Comparison of ENCODE assay signal across 8 cellular contexts in the genomic region with DNA sequence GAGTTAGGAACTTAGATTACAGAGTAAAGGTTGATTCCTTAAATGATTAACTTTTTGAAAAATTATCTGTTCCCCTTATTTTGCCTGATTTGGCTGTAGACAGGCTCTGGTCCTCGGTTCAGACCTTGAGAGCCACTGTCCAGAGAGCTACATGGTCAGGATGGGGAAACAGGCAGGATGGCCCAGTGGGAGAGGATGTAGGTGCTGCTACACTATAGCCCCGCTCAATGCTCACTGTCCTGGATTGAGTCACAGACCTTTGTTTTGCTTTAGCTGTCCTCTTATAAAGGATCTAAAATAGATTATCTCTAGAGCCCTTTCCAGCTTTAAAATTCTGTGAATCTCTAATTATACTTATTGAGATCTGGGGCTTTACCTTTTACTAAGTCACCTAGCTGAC. TPM values are rescaled to one million over a fixed set of nuclear protein-coding genes. Genes with fewer than 3 reads are reported as not detected.
DNase-seq lines count a peak whose midpoint lies in the region; ATAC-seq, FAIRE-seq and TF ChIP-seq lines count a peak whose summit lies in the region.

No MANE protein-coding gene starts in this region.

- peaks cover 6% of the 10 kb centered on the region for H3K36me3 Mint-ChIP-seq in GM23338 (ENCODE audit: low read depth)
- no peaks in the 10 kb centered on the region for H3K36me3 Mint-ChIP-seq in activated T-helper 17 cell treated with anti-CD3 and anti-CD28 coated beads, Interleukin-2, amount 50 U/mL, for 72 hours (ENCODE audit: low read depth)

- CTCF ChIA-PET in A549 (lab: Yijun Ruan, JAX) = no interaction called here

- H3K4me1 ChIP-seq in A549 (peaks cover 16% of the 10 kb centered on the region; the same call in 2 of the 3 replicates), GM23338 (ENCODE audit: insufficient read depth) (peaks cover 29% of the 10 kb centered on the region), kidney (ENCODE audit: control insufficient read depth in 1 of 2, insufficient read depth in 1 of 2, low read depth in 1 of 2, low read length in 2 of 2) (peaks cover 4 to 7% of the 10 kb centered on the region in 2 donors), thoracic aorta (ENCODE audit: control insufficient read depth in 1 of 2, low read depth in 2 of 2) (peaks cover 18 to 34% of the 10 kb centered on the region in 2 donors)

- no peak for ATAC-seq in A549
- peak; percentile 6; the same call in 1 of the 3 replicates for ATAC-seq in GM23338
- peak; percentile 6 for ATAC-seq in activated T-helper 17 cell treated with anti-CD3 and anti-CD28 coated beads, Interleukin-2, amount 50 U/mL, for 72 hours (replicated peaks)
- no peak for ATAC-seq in thoracic aorta (ENCODE audit: insufficient number of reproducible peaks, low FRiP score, low read depth)
- ATAC-seq in GM19023 (IDR thresholded peaks at IDR 0.05; ENCODE audit: unreplicated experiment) = no peak

- TF ChIP-seq CTCF in A549 (IDR thresholded peaks at IDR 0.05) = no peak
- TF ChIP-seq CTCF in GM23338 (conservative IDR thresholded peaks at IDR 0.05; ENCODE audit: low read depth in 2 of 2) = no peak
- no peak for TF ChIP-seq CTCF in kidney (IDR thresholded peaks at IDR 0.05; ENCODE audit: borderline replicate concordance, extremely low read depth, insufficient read depth)
- TF ChIP-seq CTCF in thoracic aorta (IDR thresholded peaks at IDR 0.05) = no peak

- TF ChIP-seq POLR2A in A549 (IDR thresholded peaks at IDR 0.05; ENCODE audit: low read length) = no peak

- H3K27ac Mint-ChIP-seq in GM23338 = peak overlapping the region; percentile 96; the same call in 1 of the 2 replicates
- H3K27ac Mint-ChIP-seq in activated T-helper 17 cell treated with anti-CD3 and anti-CD28 coated beads, Interleukin-2, amount 50 U/mL, for 72 hours = peak overlapping the region; percentile 90

- 65% methylated on average over 2 of the region's 2 CpGs for WGBS in A549 (ENCODE audit: missing lambda C conversion rate)

- no peaks in the 10 kb centered on the region for H3K27me3 Mint-ChIP-seq in GM23338 (ENCODE audit: insufficient read depth, low read depth, poor library complexity)
- H3K27me3 Mint-ChIP-seq in activated T-helper 17 cell treated with anti-CD3 and anti-CD28 coated beads, Interleukin-2, amount 50 U/mL, for 72 hours = no peaks in the 10 kb centered on the region

- H3K36me3 ChIP-seq in GM23338 (ENCODE audit: insufficient read depth) (no peaks in the 10 kb centered on the region), kidney (ENCODE audit: control insufficient read depth in 1 of 2, insufficient read depth in 2 of 2, low read length in 2 of 2) (no peaks in the 10 kb centered on the region), thoracic aorta (no peaks in the 10 kb centered on the region)

- FAIRE-seq in A549 (lab: Jason Lieb, UNC) = no peak
- FAIRE-seq in kidney (lab: Jason Lieb, UNC) = no peak

- peak overlapping the region; percentile 84; the same call in 1 of the 2 replicates for H2AFZ ChIP-seq in GM23338

- H3K4me1 Mint-ChIP-seq in GM23338 = peaks cover 20% of the 10 kb centered on the region
- H3K4me1 Mint-ChIP-seq in activated T-helper 17 cell treated with anti-CD3 and anti-CD28 coated beads, Interleukin-2, amount 50 U/mL, for 72 hours = peaks cover 17% of the 10 kb centered on the region

- no peak for DNase-seq in A549 (ENCODE audit: low read depth in 1 of 2, low spot score in 1 of 2)
- DNase-seq in GM23338 (ENCODE audit: low spot score) = no peak
- DNase-seq in kidney = no peak
- no peak for DNase-seq in thoracic aorta (ENCODE audit: low spot score)
- DNase-seq in SKM-1 treated with dmso at 0.1 percent for 144 hours (lab: John Stamatoyannopoulos, UW; ENCODE audit: unreplicated experiment) = no peak
- DNase-seq in activated CD4-positive, CD25-positive, alpha-beta regulatory T cell treated with anti-CD3 and anti-CD28 coated beads, Interleukin-2, amount 50 U/mL, for 72 hours = no peak

- H3K79me2 ChIP-seq in GM23338 (replicated peaks; ENCODE audit: insufficient read depth) = peaks cover 36% of the 10 kb centered on the region

- H3K4me3 Mint-ChIP-seq in GM23338 = peak overlapping the region; percentile 92
- H3K4me3 Mint-ChIP-seq in activated T-helper 17 cell treated with anti-CD3 and anti-CD28 coated beads, Interleukin-2, amount 50 U/mL, for 72 hours = peak overlapping the region; percentile 81

- H4K20me1 ChIP-seq in GM23338 (replicated peaks; ENCODE audit: insufficient read depth) = peaks cover 6% of the 10 kb centered on the region; the same call in 1 of the 2 replicates

- no peaks in the 10 kb centered on the region for H3K9me3 Mint-ChIP-seq in GM23338
- no peaks in the 10 kb centered on the region for H3K9me3 Mint-ChIP-seq in activated T-helper 17 cell treated with anti-CD3 and anti-CD28 coated beads, Interleukin-2, amount 50 U/mL, for 72 hours

- H3F3A ChIP-seq in GM23338 (replicated peaks; ENCODE audit: low read depth) = no peaks in the 10 kb centered on the region

- peak overlapping the region in 1 of 2 donors; percentile 92 for H3K9ac ChIP-seq in kidney (ENCODE audit: low read length in 2 of 2)

- peak overlapping the region; percentile 78 for H3K4me3 ChIP-seq in A549
- peak overlapping the region; percentile 63 for H3K4me3 ChIP-seq in GM23338
- peak overlapping the region; percentile 79 to 98 for H3K4me3 ChIP-seq in kidney (ENCODE audit: low read length in 2 of 2)
- peak overlapping the region; percentile 87 for H3K4me3 ChIP-seq in thoracic aorta

- no peak for TF ChIP-seq RAD21 in A549 (conservative IDR thresholded peaks at IDR 0.05 in 1 of 2, IDR thresholded peaks at IDR 0.05 in 1 of 2)

- POLR2A ChIA-PET in A549 (lab: Yijun Ruan, JAX) = interaction anchor here (3.0 kb wide), 1 partner anchor 81 kb away, joined by 69 read pairs; a partner anchor contains a TSS

- intact Hi-C loops in kidney (cut with DNase I) = no loop called here

- peak overlapping the region; percentile 98 to 100; a peak in 5 of 6 replicates for H3K27ac ChIP-seq in A549
- peak overlapping the region; percentile 94 for H3K27ac ChIP-seq in GM23338 (ENCODE audit: low read depth)
- peak overlapping the region in 1 of 2 donors; percentile 95 for H3K27ac ChIP-seq in kidney (ENCODE audit: low read depth in 2 of 2, low read length in 2 of 2)
- H3K27ac ChIP-seq in thoracic aorta = peak overlapping the region; percentile 90 to 94

- no peak for TF ChIP-seq EP300 in A549 (IDR thresholded peaks at IDR 0.05)

- H3K4me2 ChIP-seq in A549 (peak overlapping the region; percentile 94), GM23338 (peak overlapping the region; percentile 78)

- H3K9me3 ChIP-seq in A549 = no peaks in the 10 kb centered on the region
- no peaks in the 10 kb centered on the region for H3K9me3 ChIP-seq in kidney (ENCODE audit: control insufficient read depth in 1 of 2, low read length in 2 of 2)
- no peaks in the 10 kb centered on the region for H3K9me3 ChIP-seq in thoracic aorta

- no peaks in the 10 kb centered on the region for H3K9me2 ChIP-seq in GM23338 (ENCODE audit: insufficient read depth)

- H3K27me3 ChIP-seq in GM23338 (ENCODE audit: insufficient read depth) = no peaks in the 10 kb centered on the region
- H3K27me3 ChIP-seq in thoracic aorta (replicated peaks; ENCODE audit: insufficient read depth) = no peaks in the 10 kb centered on the region

TF ChIP-seq in A549, 52 proteins besides CTCF, POLR2A, EP300 and RAD21:
- no peak for TF ChIP-seq SMC3 (IDR thresholded peaks at IDR 0.05)
- TF ChIP-seq POLR2AphosphoS2 (conservative IDR thresholded peaks at IDR 0.05; ENCODE audit: low read length) = no peak
- TF ChIP-seq ZSCAN20 (CRISPR knock-in tag; IDR thresholded peaks at IDR 0.05) = no peak
- no peak for TF ChIP-seq MYC (IDR thresholded peaks at IDR 0.05; ENCODE audit: borderline replicate concordance, low read length)
- no peak for TF ChIP-seq HOXB13 (CRISPR knock-in tag; IDR thresholded peaks at IDR 0.05; ENCODE audit: low read depth)
- no peak for TF ChIP-seq FOSL2 (IDR thresholded peaks at IDR 0.05)
- no peak for TF ChIP-seq FOSL2 (CRISPR knock-in tag; IDR thresholded peaks at IDR 0.05)

TF ChIP-seq in GM23338, 12 proteins besides CTCF, POLR2A, EP300 and RAD21 (continues in another document):
- TF ChIP-seq, protein P1, sequence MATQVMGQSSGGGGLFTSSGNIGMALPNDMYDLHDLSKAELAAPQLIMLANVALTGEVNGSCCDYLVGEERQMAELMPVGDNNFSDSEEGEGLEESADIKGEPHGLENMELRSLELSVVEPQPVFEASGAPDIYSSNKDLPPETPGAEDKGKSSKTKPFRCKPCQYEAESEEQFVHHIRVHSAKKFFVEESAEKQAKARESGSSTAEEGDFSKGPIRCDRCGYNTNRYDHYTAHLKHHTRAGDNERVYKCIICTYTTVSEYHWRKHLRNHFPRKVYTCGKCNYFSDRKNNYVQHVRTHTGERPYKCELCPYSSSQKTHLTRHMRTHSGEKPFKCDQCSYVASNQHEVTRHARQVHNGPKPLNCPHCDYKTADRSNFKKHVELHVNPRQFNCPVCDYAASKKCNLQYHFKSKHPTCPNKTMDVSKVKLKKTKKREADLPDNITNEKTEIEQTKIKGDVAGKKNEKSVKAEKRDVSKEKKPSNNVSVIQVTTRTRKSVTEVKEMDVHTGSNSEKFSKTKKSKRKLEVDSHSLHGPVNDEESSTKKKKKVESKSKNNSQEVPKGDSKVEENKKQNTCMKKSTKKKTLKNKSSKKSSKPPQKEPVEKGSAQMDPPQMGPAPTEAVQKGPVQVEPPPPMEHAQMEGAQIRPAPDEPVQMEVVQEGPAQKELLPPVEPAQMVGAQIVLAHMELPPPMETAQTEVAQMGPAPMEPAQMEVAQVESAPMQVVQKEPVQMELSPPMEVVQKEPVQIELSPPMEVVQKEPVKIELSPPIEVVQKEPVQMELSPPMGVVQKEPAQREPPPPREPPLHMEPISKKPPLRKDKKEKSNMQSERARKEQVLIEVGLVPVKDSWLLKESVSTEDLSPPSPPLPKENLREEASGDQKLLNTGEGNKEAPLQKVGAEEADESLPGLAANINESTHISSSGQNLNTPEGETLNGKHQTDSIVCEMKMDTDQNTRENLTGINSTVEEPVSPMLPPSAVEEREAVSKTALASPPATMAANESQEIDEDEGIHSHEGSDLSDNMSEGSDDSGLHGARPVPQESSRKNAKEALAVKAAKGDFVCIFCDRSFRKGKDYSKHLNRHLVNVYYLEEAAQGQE (IDR thresholded peaks at IDR 0.05; ENCODE audit: unreplicated experiment) = no peak
- TF ChIP-seq NANOG (IDR thresholded peaks at IDR 0.05; ENCODE audit: borderline replicate concordance) = no peak
- no peak for TF ChIP-seq JUNB (IDR thresholded peaks at IDR 0.05; ENCODE audit: unreplicated experiment)

RNA-seq across cellular contexts. Expression of a gene that starts 1.3 kb away (rescaled TPM):
- polyA plus RNA-seq in A549 (2011; rRNA removed) (8.5 and 10.4 TPM in 2 replicates), A549 (2017; fragmentation: RNase III; extraction: RNeasy Plus Mini Kit Qiagen cat#74134 plus additional on column Dnase treatment) (7.7 to 8.3 TPM (median 8.0 TPM) in 3 replicates), GM23338 (2016; fragmentation: Nextera tagmentation; extraction: Ambion mirVana) (6.5 and 6.7 TPM in 2 replicates), kidney (ENCODE audit: insufficient read depth, low read depth, low replicate concordance) (2.5 TPM)
- 1.9 and 2.1 TPM in 2 replicates for polyA plus RNA-seq in A549 (2012; cell fraction: cytosol; rRNA removed)
- 1.5 and 2.5 TPM in 2 replicates for polyA plus RNA-seq in A549 (2012; cell fraction: nucleus; rRNA removed)
- 6.1 and 7.2 TPM in 2 replicates for polyA minus RNA-seq in A549 (2011; rRNA and poly(A)+ RNA removed)
- total RNA-seq in GM23338 (2014; rRNA removed; shearing (Covaris generic)) = 21.3 and 25.4 TPM in 2 replicates
- total RNA-seq in activated T-helper 17 cell treated with anti-CD3 and anti-CD28 coated beads, Interleukin-2, amount 50 U/mL, for 72 hours = 1 to 10 TPM; 3.6 to 4.8 TPM
- total RNA-seq in kidney (8.2 TPM), thoracic aorta (10 to 100 TPM in 1 of 2 donors, 1 to 10 TPM in 1; 8.0 to 20.5 TPM)

Comparison
In these comparisons a context has a peak if more than half of its experiments do, and no peak if none do; other contexts are left out.
1. ATAC-seq: peak in GM23338 (single experiment) and activated T-helper 17 cell treated with anti-CD3 and anti-CD28 coated beads, Interleukin-2, amount 50 U/mL, for 72 hours (single experiment); none in A549 (0 of 2), thoracic aorta (single experiment) and GM19023 (single experiment).
2. Peak in every context shown above with its lines, with median percentiles within 50 percentile points of each other: H3K4me3 ChIP-seq.